Comparison of ENCODE assay signal across 1 cellular context in the genomic region with DNA sequence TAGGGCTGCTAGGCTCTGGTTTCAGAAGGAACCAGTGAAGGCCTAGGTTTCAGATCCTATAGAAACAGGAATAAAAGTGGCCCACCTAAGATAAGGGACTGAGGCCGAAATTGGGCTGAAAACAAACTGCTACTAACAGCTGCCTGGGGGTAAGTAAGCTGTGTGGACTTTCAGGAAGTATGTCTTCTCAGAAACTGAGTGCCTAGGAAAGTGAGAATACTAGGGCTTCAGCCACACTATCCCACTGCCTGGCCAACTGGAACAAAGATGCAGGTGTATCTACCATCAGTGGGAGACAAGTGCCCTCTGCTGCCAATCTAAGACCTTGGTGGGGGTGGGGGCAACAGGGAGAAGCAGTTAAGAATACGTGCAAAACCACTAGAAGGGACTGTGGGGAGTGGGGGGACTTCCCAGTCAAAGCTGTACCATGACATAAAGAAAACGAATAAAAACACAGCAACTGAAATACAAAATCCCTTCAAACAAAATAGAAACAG.
TF ChIP-seq lines count a peak whose summit lies in the region.

No MANE protein-coding gene starts in this region.

TF ChIP-seq in WTC11, 78 proteins besides CTCF, POLR2A, EP300 and RAD21 (continued from another document):
- TF ChIP-seq, protein P1, sequence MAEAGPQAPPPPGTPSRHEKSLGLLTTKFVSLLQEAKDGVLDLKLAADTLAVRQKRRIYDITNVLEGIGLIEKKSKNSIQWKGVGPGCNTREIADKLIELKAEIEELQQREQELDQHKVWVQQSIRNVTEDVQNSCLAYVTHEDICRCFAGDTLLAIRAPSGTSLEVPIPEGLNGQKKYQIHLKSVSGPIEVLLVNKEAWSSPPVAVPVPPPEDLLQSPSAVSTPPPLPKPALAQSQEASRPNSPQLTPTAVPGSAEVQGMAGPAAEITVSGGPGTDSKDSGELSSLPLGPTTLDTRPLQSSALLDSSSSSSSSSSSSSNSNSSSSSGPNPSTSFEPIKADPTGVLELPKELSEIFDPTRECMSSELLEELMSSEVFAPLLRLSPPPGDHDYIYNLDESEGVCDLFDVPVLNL (CRISPR knock-in tag; IDR thresholded peaks at IDR 0.05; ENCODE audit: borderline replicate concordance, low read depth), result no peak
- no peak for TF ChIP-seq GTF2I (CRISPR knock-in tag; conservative IDR thresholded peaks at IDR 0.05)
- TF ChIP-seq GABPB1 (CRISPR knock-in tag; IDR thresholded peaks at IDR 0.05), result no peak
- TF ChIP-seq, protein P2, sequence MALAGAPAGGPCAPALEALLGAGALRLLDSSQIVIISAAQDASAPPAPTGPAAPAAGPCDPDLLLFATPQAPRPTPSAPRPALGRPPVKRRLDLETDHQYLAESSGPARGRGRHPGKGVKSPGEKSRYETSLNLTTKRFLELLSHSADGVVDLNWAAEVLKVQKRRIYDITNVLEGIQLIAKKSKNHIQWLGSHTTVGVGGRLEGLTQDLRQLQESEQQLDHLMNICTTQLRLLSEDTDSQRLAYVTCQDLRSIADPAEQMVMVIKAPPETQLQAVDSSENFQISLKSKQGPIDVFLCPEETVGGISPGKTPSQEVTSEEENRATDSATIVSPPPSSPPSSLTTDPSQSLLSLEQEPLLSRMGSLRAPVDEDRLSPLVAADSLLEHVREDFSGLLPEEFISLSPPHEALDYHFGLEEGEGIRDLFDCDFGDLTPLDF (CRISPR knock-in tag; IDR thresholded peaks at IDR 0.05), result no peak
TF ChIP-seq in WTC11: peak in this region for 0.
